22 cellular contexts compared by ENCODE assay signal in genomic region chr3:124035463-124036121, GRCh38. TPM values are rescaled to one million over a fixed set of nuclear protein-coding genes. Genes with fewer than 3 reads are reported as not detected.
A peak's percentile ranks its signal among the peaks of the same experiment; 100 is the strongest.
DNase-seq lines count a peak whose midpoint lies in the region; ATAC-seq, FAIRE-seq and TF ChIP-seq lines count a peak whose summit lies in the region.
"Had no signal": no experiment of that assay in that cellular context is flagged by ENCODE, and none has a peak within 500 bp of the region (broad histone marks: within the 10 kb centered on the region; RNA-seq: fewer than 3 reads in every experiment).

No MANE protein-coding gene starts in this region.

- peak overlapping the region; percentile 100 for H3K4me2 ChIP-seq in astrocyte (ENCODE audit: low read length)

- no peak overlapping the region for H3K27ac ChIP-seq in CD8-positive, alpha-beta memory T cell (ENCODE audit: low read depth, low read length)
- H3K27ac ChIP-seq in astrocyte (ENCODE audit: low read depth, low read length), result no peak overlapping the region
- H3K27ac ChIP-seq in upper lobe of left lung, result no peak overlapping the region

- H2AFZ ChIP-seq in astrocyte (ENCODE audit: low read depth, low read length), result no peak overlapping the region

- H3K4me1 ChIP-seq in CD8-positive, alpha-beta memory T cell (ENCODE audit: insufficient read depth, low read length), result no peaks in the 10 kb centered on the region
- peaks cover 18% of the 10 kb centered on the region for H3K4me1 ChIP-seq in astrocyte (ENCODE audit: insufficient read depth, low read length)
- H3K4me1 ChIP-seq in upper lobe of left lung, result peaks cover 10 to 22% (median 12%) of the 10 kb centered on the region in 4 donors

- no peak for TF ChIP-seq POLR2A in upper lobe of left lung (IDR thresholded peaks at IDR 0.05)

- H3K27me3 ChIP-seq in CD8-positive, alpha-beta memory T cell (ENCODE audit: insufficient read depth, low read length, poor library complexity, severe bottlenecking), result peaks cover 44% of the 10 kb centered on the region
- H3K27me3 ChIP-seq in astrocyte (ENCODE audit: insufficient read depth, low read length) (no peaks in the 10 kb centered on the region), MG63 (peaks cover 84% of the 10 kb centered on the region), upper lobe of left lung (peaks cover 0 to 21% (median 10%) of the 10 kb centered on the region in 4 donors)

- peaks cover 60% of the 10 kb centered on the region for H3K79me2 ChIP-seq in astrocyte (ENCODE audit: insufficient read depth, low read length)

- peaks cover 12 to 21% (median 16%) of the 10 kb centered on the region in 3 donors for H3K4me1 Mint-ChIP-seq in CD8-positive, alpha-beta memory T cell
- H3K4me1 Mint-ChIP-seq in astrocyte (ENCODE audit: low read depth, unreplicated experiment) (peaks cover 16% of the 10 kb centered on the region), mesothelial cell of epicardium (peaks cover 21% of the 10 kb centered on the region), progenitor cell of endocrine pancreas (ENCODE audit: low read depth) (peaks cover 21% of the 10 kb centered on the region)

- no peak overlapping the region for H3K27ac Mint-ChIP-seq in CD8-positive, alpha-beta memory T cell
- H3K27ac Mint-ChIP-seq in astrocyte (ENCODE audit: unreplicated experiment) (no peak overlapping the region), mesothelial cell of epicardium (no peak overlapping the region), progenitor cell of endocrine pancreas (peak overlapping the region; percentile 3)
- H3K27ac Mint-ChIP-seq: IgD-negative memory B cell had no signal

- no peaks in the 10 kb centered on the region for H3K9me3 ChIP-seq in CD8-positive, alpha-beta memory T cell (ENCODE audit: low read length)
- H3K9me3 ChIP-seq in astrocyte (ENCODE audit: insufficient read depth, low read depth, low read length), result no peaks in the 10 kb centered on the region
- peaks cover 2% of the 10 kb centered on the region; the same call in 1 of the 2 replicates for H3K9me3 ChIP-seq in MG63
- H3K9me3 ChIP-seq in upper lobe of left lung, result no peaks in the 10 kb centered on the region

- H3K4me3 ChIP-seq in CD8-positive, alpha-beta memory T cell (ENCODE audit: low read length), result no peak overlapping the region
- H3K4me3 ChIP-seq in astrocyte (ENCODE audit: insufficient read depth, low read depth, low read length), result no peak overlapping the region
- H3K4me3 ChIP-seq in MG63, result no peak overlapping the region
- H3K4me3 ChIP-seq in upper lobe of left lung, result peak overlapping the region in 1 of 4 donors; percentile 80

- ATAC-seq in upper lobe of left lung (ENCODE audit: low FRiP score in 2 of 2), result no peak
- ATAC-seq: HCT116, PC-3 had no signal

- no peak overlapping the region for H3K9ac ChIP-seq in astrocyte (ENCODE audit: low read length)

- H3K9me3 Mint-ChIP-seq in CD8-positive, alpha-beta memory T cell, result peaks cover 0 to 12% (median 3%) of the 10 kb centered on the region in 5 donors
- H3K9me3 Mint-ChIP-seq in astrocyte (ENCODE audit: unreplicated experiment), result no peaks in the 10 kb centered on the region
- peaks cover 4% of the 10 kb centered on the region for H3K9me3 Mint-ChIP-seq in mesothelial cell of epicardium
- no peaks in the 10 kb centered on the region for H3K9me3 Mint-ChIP-seq in progenitor cell of endocrine pancreas (ENCODE audit: low read depth)

- CTCF ChIA-PET in CD8-positive, alpha-beta memory T cell (lab: Charles Lee), result no interaction called here

- no peak for DNase-seq in CD8-positive, alpha-beta memory T cell
- DNase-seq in astrocyte (ENCODE audit: low read depth) (no peak), mesothelial cell of epicardium (ENCODE audit: low spot score in 2 of 2, unreplicated experiment in 2 of 2) (no peak), progenitor cell of endocrine pancreas (ENCODE audit: low spot score, unreplicated experiment) (no peak), frontal cortex (ENCODE audit: low spot score in 2 of 2) (no peak), MG63 (no peak), upper lobe of left lung (no peak), NCI-H2227 (lab: John Stamatoyannopoulos, UW; ENCODE audit: unreplicated experiment) (no peak)
- DNase-seq: activated CD4-positive, CD25-positive, alpha-beta regulatory T cell treated with anti-CD3 and anti-CD28 coated beads, Interleukin-2, amount 50 U/mL, for 72 hours; activated effector memory CD4-positive, alpha-beta T cell treated with anti-CD3 and anti-CD28 coated beads, Interleukin-2, amount 50 U/mL, for 16 hours; CD4-positive, CD25-positive, alpha-beta regulatory T cell; DMS53; NCI-H146; NCI-H226; PC-3; stimulated activated CD8-positive, alpha-beta memory T cell treated with anti-CD3 and anti-CD28 coated beads, Interleukin-4, amount 100 ng/mL, for 48 hours; substantia nigra had no signal

- no peaks in the 10 kb centered on the region for H3K36me3 ChIP-seq in CD8-positive, alpha-beta memory T cell (ENCODE audit: insufficient read depth, low read length)
- no peaks in the 10 kb centered on the region for H3K36me3 ChIP-seq in astrocyte (ENCODE audit: insufficient read depth, low read length)
- H3K36me3 ChIP-seq in MG63, result no peaks in the 10 kb centered on the region
- H3K36me3 ChIP-seq in upper lobe of left lung, result no peaks in the 10 kb centered on the region

- TF ChIP-seq EP300 in upper lobe of left lung (IDR thresholded peaks at IDR 0.05), result no peak

- peaks cover 24 to 31% of the 10 kb centered on the region in 2 donors for H3K27me3 Mint-ChIP-seq in CD8-positive, alpha-beta memory T cell
- H3K27me3 Mint-ChIP-seq in astrocyte (ENCODE audit: low read depth, unreplicated experiment) (peaks cover 4% of the 10 kb centered on the region), mesothelial cell of epicardium (ENCODE audit: low read depth) (peaks cover 18% of the 10 kb centered on the region), progenitor cell of endocrine pancreas (peaks cover 3% of the 10 kb centered on the region)

- H3K4me3 Mint-ChIP-seq in CD8-positive, alpha-beta memory T cell, result peak overlapping the region in 5 of 7 donors; percentile 27 to 80 (median 50)
- peak overlapping the region; percentile 92 for H3K4me3 Mint-ChIP-seq in astrocyte (ENCODE audit: unreplicated experiment)
- peak overlapping the region; percentile 69 for H3K4me3 Mint-ChIP-seq in mesothelial cell of epicardium
- H3K4me3 Mint-ChIP-seq in progenitor cell of endocrine pancreas (ENCODE audit: low read depth), result peak overlapping the region; percentile 86

- WGBS in upper lobe of left lung, 2 donors, result 80 to 81% methylated on average over 1 of the region's 1 CpG

- H3K36me3 Mint-ChIP-seq in CD8-positive, alpha-beta memory T cell, result no peaks in the 10 kb centered on the region
- peaks cover 2% of the 10 kb centered on the region for H3K36me3 Mint-ChIP-seq in astrocyte (ENCODE audit: low read depth, unreplicated experiment)
- H3K36me3 Mint-ChIP-seq in mesothelial cell of epicardium, result no peaks in the 10 kb centered on the region
- no peaks in the 10 kb centered on the region for H3K36me3 Mint-ChIP-seq in progenitor cell of endocrine pancreas (ENCODE audit: insufficient read depth)
- H3K36me3 Mint-ChIP-seq: CD4-positive, CD25-positive, alpha-beta regulatory T cell had no signal

- no peak for TF ChIP-seq CTCF in astrocyte (IDR thresholded peaks at IDR 0.05; ENCODE audit: insufficient read depth, low read depth, low read length)
- TF ChIP-seq CTCF in mesothelial cell of epicardium (IDR thresholded peaks at IDR 0.05; ENCODE audit: unreplicated experiment), result no peak
- TF ChIP-seq CTCF in progenitor cell of endocrine pancreas (IDR thresholded peaks at IDR 0.05; ENCODE audit: unreplicated experiment), result no peak
- no peak for TF ChIP-seq CTCF in upper lobe of left lung (IDR thresholded peaks at IDR 0.05)

- peaks cover 59% of the 10 kb centered on the region for H4K20me1 ChIP-seq in astrocyte (ENCODE audit: insufficient read depth, low read length)

- FAIRE-seq in astrocyte (lab: Jason Lieb, UNC), result no peak
- FAIRE-seq in frontal cortex (lab: Jason Lieb, UNC), result no peak
- FAIRE-seq: islet of Langerhans had no signal

- POLR2A ChIA-PET in CD8-positive, alpha-beta memory T cell (lab: Charles Lee), result no interaction called here

RNA-seq across cellular contexts. Expression of gene KALRN, which starts 2.4 kb away (rescaled TPM):
- total RNA-seq in CD8-positive, alpha-beta memory T cell, result 1 to 10 TPM; 5.1 to 5.4 TPM
- polyA plus RNA-seq in CD8-positive, alpha-beta memory T cell, result 2.6 TPM
- total RNA-seq in astrocyte (28.6 and 29.2 TPM in 2 replicates), mesothelial cell of epicardium (54.8 to 64.5 TPM (median 57.8 TPM) in 3 replicates), progenitor cell of endocrine pancreas (76.4 and 85.0 TPM in 2 replicates), frontal cortex (141 TPM), upper lobe of left lung (10 to 100 TPM; 17.3 to 25.1 (median 21.7) TPM)
- 1.4 and 2.3 TPM in 2 replicates for total RNA-seq in MG63 (2014; rRNA removed; shearing (Covaris generic); ENCODE audit: low replicate concordance)

RNA-seq across cellular contexts. Expression of gene ROPN1, which starts 43.7 kb away (rescaled TPM):
- not detected for total RNA-seq in CD8-positive, alpha-beta memory T cell
- not detected for polyA plus RNA-seq in CD8-positive, alpha-beta memory T cell
- not detected in 2 replicates for total RNA-seq in astrocyte
- total RNA-seq in mesothelial cell of epicardium, result not detected in 3 replicates
- total RNA-seq in progenitor cell of endocrine pancreas, result not detected in 2 replicates
- total RNA-seq in frontal cortex, result not detected
- not detected in 2 replicates for total RNA-seq in MG63 (2014; rRNA removed; shearing (Covaris generic); ENCODE audit: low replicate concordance)
- not detected for total RNA-seq in upper lobe of left lung
- total RNA-seq: CD4-positive, CD25-positive, alpha-beta regulatory T cell; lung microvascular endothelial cell; myocyte; PC-3 had no signal
- polyA plus RNA-seq: CD4-positive, CD25-positive, alpha-beta regulatory T cell; IgD-negative memory B cell had no signal
